Comparison of ENCODE assay signal across 16 cellular contexts in genomic region chr3:66401578-66402382, GRCh38.
DNase-seq lines count a peak whose midpoint lies in the region; ATAC-seq and TF ChIP-seq lines count a peak whose summit lies in the region.
"Had no signal": no experiment of that assay in that cellular context is flagged by ENCODE, and none has a peak within 500 bp of the region (broad histone marks: within the 10 kb centered on the region; RNA-seq: fewer than 3 reads in every experiment).

No MANE protein-coding gene starts in this region.

- peak in 1 of 4 donors; percentile 9 for ATAC-seq in psoas muscle
- ATAC-seq in GM19328 (IDR thresholded peaks at IDR 0.05; ENCODE audit: unreplicated experiment) = no peak
- no peak for ATAC-seq in HG02938 (IDR thresholded peaks at IDR 0.05; ENCODE audit: unreplicated experiment)
- no peak for ATAC-seq in GM18505 (IDR thresholded peaks at IDR 0.05; ENCODE audit: unreplicated experiment)

- H3K9me3 Mint-ChIP-seq in glutamatergic neuron (ENCODE audit: unreplicated experiment) = peaks cover 19% of the 10 kb centered on the region

- peaks cover 0 to 32% (median 0%) of the 10 kb centered on the region in 11 experiments; a peak in 7 of 22 replicates for H3K27me3 ChIP-seq in BLaER1 treated with 17β-estradiol and CSF1 and Interleukin-3, amounts not matched to agents 10 nM and 100 nM
- H3K27me3 ChIP-seq in psoas muscle (ENCODE audit: insufficient read depth in 3 of 3, low read length in 2 of 3) = no peaks in the 10 kb centered on the region

- H3K36me3 Mint-ChIP-seq in glutamatergic neuron (ENCODE audit: unreplicated experiment) = peaks cover under 1% of the 10 kb centered on the region

- TF ChIP-seq POLR2A in GM18505 (IDR thresholded peaks at IDR 0.05; ENCODE audit: borderline replicate concordance, extremely low read depth, insufficient read depth, insufficient read length) = no peak

- peaks cover 16% of the 10 kb centered on the region for H3K27me3 Mint-ChIP-seq in glutamatergic neuron (ENCODE audit: unreplicated experiment)

- no peak overlapping the region for H3K4me3 Mint-ChIP-seq in glutamatergic neuron (ENCODE audit: unreplicated experiment)

- H3K27ac ChIP-seq in BLaER1 treated with 17β-estradiol and CSF1 and Interleukin-3, amounts not matched to agents 10 nM and 100 nM = no peak overlapping the region
- peak overlapping the region; percentile 56 for H3K27ac ChIP-seq in psoas muscle
- H3K27ac ChIP-seq: epithelial cell of prostate, KMS-11, PC-9 had no signal

- peaks cover 45 to 100% (median 98%) of the 10 kb centered on the region in 10 experiments for H3K4me1 ChIP-seq in BLaER1 treated with 17β-estradiol and CSF1 and Interleukin-3, amounts not matched to agents 10 nM and 100 nM
- H3K4me1 ChIP-seq in psoas muscle = peaks cover 73% of the 10 kb centered on the region

- 38 to 59% (median 42%) methylated on average over 18 to 19 of the region's 19 CpGs for WGBS in psoas muscle, 3 donors

- intact Hi-C loops in psoas muscle (cut with DNase I) = no loop called here

- peak; percentile 64 for DNase-seq in NCI-H82 (lab: John Stamatoyannopoulos, UW)
- DNase-seq in glutamatergic neuron = no peak
- no peak for DNase-seq in psoas muscle
- DNase-seq in AG20443 (ENCODE audit: low spot score) = no peak
- DNase-seq: activated naive CD4-positive, alpha-beta T cell treated with Interleukin-2 at 50 U/mL for 16 hours; NCI-H1436; NCI-H446 treated with DMSO at 0.1 percent for 48 hours; PC-9; stimulated activated CD4-positive, alpha-beta T cell treated with anti-CD3 and anti-CD28 coated beads, Interleukin-4, amount 100 ng/mL, for 24 hours; SW 1271 had no signal

- H3K27ac Mint-ChIP-seq in glutamatergic neuron (ENCODE audit: unreplicated experiment) = peak overlapping the region; percentile 74

- no peaks in the 10 kb centered on the region for H3K9me3 ChIP-seq in BLaER1 treated with 17β-estradiol and CSF1 and Interleukin-3, amounts not matched to agents 10 nM and 100 nM (replicated peaks in 1 of 11)
- H3K9me3 ChIP-seq in psoas muscle = no peaks in the 10 kb centered on the region

- no peak for TF ChIP-seq CTCF in glutamatergic neuron (IDR thresholded peaks at IDR 0.05; ENCODE audit: partially characterized antibody, unreplicated experiment)
- TF ChIP-seq CTCF in psoas muscle (IDR thresholded peaks at IDR 0.05) = no peak

- H3K4me1 Mint-ChIP-seq in glutamatergic neuron (ENCODE audit: low read depth, unreplicated experiment) = peaks cover 38% of the 10 kb centered on the region

- H4K20me1 ChIP-seq in BLaER1 treated with 17β-estradiol and CSF1 and Interleukin-3, amounts not matched to agents 10 nM and 100 nM = peaks cover 0 to 100% (median 84%) of the 10 kb centered on the region in 11 experiments; a peak in 19 of 22 replicates

- peaks cover 9 to 95% (median 49%) of the 10 kb centered on the region in 11 experiments; a peak in 21 of 22 replicates for H3K36me3 ChIP-seq in BLaER1 treated with 17β-estradiol and CSF1 and Interleukin-3, amounts not matched to agents 10 nM and 100 nM
- peaks cover 0 to 38% of the 10 kb centered on the region in 2 donors for H3K36me3 ChIP-seq in psoas muscle (ENCODE audit: insufficient read depth in 1 of 2, low read depth in 1 of 2)

- no peak overlapping the region; a peak in 1 of 20 replicates for H3K4me3 ChIP-seq in BLaER1 treated with 17β-estradiol and CSF1 and Interleukin-3, amounts not matched to agents 10 nM and 100 nM
- no peak overlapping the region for H3K4me3 ChIP-seq in psoas muscle
- H3K4me3 ChIP-seq: PC-9 had no signal

- peak overlapping the region in 10 of 11 experiments; percentile 41 to 97 (median 85); a peak in 20 of 22 replicates for H3K4me2 ChIP-seq in BLaER1 treated with 17β-estradiol and CSF1 and Interleukin-3, amounts not matched to agents 10 nM and 100 nM
- H3K4me2 ChIP-seq: KMS-11, PC-9 had no signal

- peak overlapping the region in 5 of 11 experiments; percentile 0 to 40 (median 22); a peak in 5 of 22 replicates for H3K9ac ChIP-seq in BLaER1 treated with 17β-estradiol and CSF1 and Interleukin-3, amounts not matched to agents 10 nM and 100 nM
- H3K9ac ChIP-seq: KMS-11 had no signal
